2 cellular contexts compared by ENCODE assay signal in genomic region chr19:5337886-5338595, GRCh38.
TF ChIP-seq lines count a peak whose summit lies in the region.

No MANE protein-coding gene starts in this region.

TF ChIP-seq in HEK293, 187 proteins besides CTCF, POLR2A, EP300 and RAD21 (continued from another document and continues in another):
- TF ChIP-seq ZNF785 (tag by site-specific recombination; IDR thresholded peaks at IDR 0.05) (no peak), KLF16 (tag by site-specific recombination; IDR thresholded peaks at IDR 0.05) (no peak), ZNF837 (tag by site-specific recombination; IDR thresholded peaks at IDR 0.05) (no peak), ZNF561 (tag by site-specific recombination; IDR thresholded peaks at IDR 0.05; ENCODE audit: borderline replicate concordance) (no peak), ZNF548 (tag by site-specific recombination; IDR thresholded peaks at IDR 0.05) (no peak), ZNF202 (tag by site-specific recombination; IDR thresholded peaks at IDR 0.05; ENCODE audit: borderline replicate concordance) (no peak), BCL6B (tag by site-specific recombination; IDR thresholded peaks at IDR 0.05) (no peak), HOXC10 (CRISPR knock-in tag; IDR thresholded peaks at IDR 0.05) (no peak), REST (tag by site-specific recombination; IDR thresholded peaks at IDR 0.05) (no peak), ZSCAN30 (tag by site-specific recombination; IDR thresholded peaks at IDR 0.05) (no peak), PRDM10 (tag by site-specific recombination; IDR thresholded peaks at IDR 0.05) (peak; percentile 40; the same call in 1 of the 2 replicates), HIC1 (tag by site-specific recombination; IDR thresholded peaks at IDR 0.05) (0 out of 2 replicates have a peak, but pooled peaks have one; percentile 6), ZNF596 (tag by site-specific recombination; IDR thresholded peaks at IDR 0.05) (no peak)

TF ChIP-seq in K562, 482 proteins besides CTCF, POLR2A, EP300 and RAD21 (continued from another document):
- peak; percentile 33 for TF ChIP-seq PRDM10 (IDR thresholded peaks at IDR 0.05; ENCODE audit: partially characterized antibody)
